In the genomic region with DNA sequence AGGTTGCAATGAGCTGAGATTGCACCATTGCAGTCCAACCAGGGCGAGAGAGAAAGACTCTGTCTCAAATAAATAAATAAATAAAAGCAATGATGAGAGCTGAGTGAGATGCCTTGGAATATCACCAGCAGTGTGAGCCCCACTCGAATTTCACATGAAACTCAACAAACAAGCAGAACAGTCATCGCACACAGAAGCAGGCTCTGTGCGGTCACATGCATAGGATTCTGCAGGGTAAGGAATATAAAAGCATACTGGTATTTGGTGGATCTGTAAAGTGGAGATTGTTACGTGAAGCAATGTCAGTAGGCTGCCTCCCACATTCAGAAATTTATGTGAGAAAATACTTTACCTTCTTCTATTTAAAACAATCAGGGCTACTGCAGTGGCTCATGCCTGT, we compare ENCODE assay signal across 21 cellular contexts. TPM values are rescaled to one million over a fixed set of nuclear protein-coding genes. Genes with fewer than 3 reads are reported as not detected.
DNase-seq lines count a peak whose midpoint lies in the region; ATAC-seq and TF ChIP-seq lines count a peak whose summit lies in the region.
"Had no signal": no experiment of that assay in that cellular context is flagged by ENCODE, and none has a peak within 500 bp of the region (broad histone marks: within the 10 kb centered on the region; RNA-seq: fewer than 3 reads in every experiment).

No MANE protein-coding gene starts in this region.

- DNase-seq in amniotic epithelial cell (ENCODE audit: low read depth): peak; percentile 86
- peak; percentile 36 for DNase-seq in fibroblast of pulmonary artery (ENCODE audit: low read depth)
- DNase-seq in putamen (ENCODE audit: low spot score): peak; percentile 25
- DNase-seq in CD4-positive, alpha-beta memory T cell: no peak
- DNase-seq in CD8-positive, alpha-beta T cell: no peak
- no peak for DNase-seq in NCI-H2227 treated with DMSO at 0.1 percent for 48 hours (lab: John Stamatoyannopoulos, UW)
- DNase-seq: activated CD4-positive, alpha-beta T cell treated with anti-CD3 and anti-CD28 coated beads, Interleukin-2, amount 50 U/mL, for 1 hour; aorta; DMS53; KG1; lower lobe of right lung; NCI-H2171; NCI-H774; stimulated activated CD8-positive, alpha-beta memory T cell treated with anti-CD3 and anti-CD28 coated beads, Interleukin-4, amount 100 ng/mL, for 48 hours; transverse colon had no signal

- peaks cover 0 to 15% (median 9%) of the 10 kb centered on the region in 4 donors for H3K4me1 Mint-ChIP-seq in CD4-positive, alpha-beta memory T cell
- H3K4me1 Mint-ChIP-seq in CD8-positive, alpha-beta T cell (ENCODE audit: low read depth): peaks cover 3% of the 10 kb centered on the region
- H3K4me1 Mint-ChIP-seq: GM23338 had no signal

- H3K9me3 Mint-ChIP-seq in CD4-positive, alpha-beta memory T cell: no peaks in the 10 kb centered on the region
- H3K9me3 Mint-ChIP-seq in CD8-positive, alpha-beta T cell: no peaks in the 10 kb centered on the region
- H3K9me3 Mint-ChIP-seq: central memory CD8-positive, alpha-beta T cell had no signal

- H3K4me1 ChIP-seq in HEK293 (ENCODE audit: control insufficient read depth, insufficient read depth, low read length): no peaks in the 10 kb centered on the region
- H3K4me1 ChIP-seq in CD4-positive, alpha-beta memory T cell (ENCODE audit: insufficient read depth, low read length): no peaks in the 10 kb centered on the region
- no peaks in the 10 kb centered on the region for H3K4me1 ChIP-seq in CD8-positive, alpha-beta T cell (ENCODE audit: insufficient read depth, low read length)
- H3K4me1 ChIP-seq: lower lobe of right lung had no signal

- ATAC-seq in CD8-positive, alpha-beta T cell: no peak
- ATAC-seq: activated naive CD4-positive, alpha-beta T cell treated with anti-CD3 and anti-CD28 coated beads, Interleukin-2, amount 50 U/mL, for 72 hours; GM23338; lower lobe of right lung; WTC11 had no signal

- no peaks in the 10 kb centered on the region for H3K9me3 ChIP-seq in HEK293 (ENCODE audit: control insufficient read depth, insufficient read depth, low read depth, low read length)
- no peaks in the 10 kb centered on the region for H3K9me3 ChIP-seq in CD4-positive, alpha-beta memory T cell (ENCODE audit: control insufficient read depth in 1 of 2, low read length in 2 of 2)
- H3K9me3 ChIP-seq in CD8-positive, alpha-beta T cell (ENCODE audit: low read length): no peaks in the 10 kb centered on the region
- H3K9me3 ChIP-seq: lower lobe of right lung, transverse colon had no signal

- no peaks in the 10 kb centered on the region for H3K27me3 Mint-ChIP-seq in CD4-positive, alpha-beta memory T cell
- H3K27me3 Mint-ChIP-seq in CD8-positive, alpha-beta T cell (ENCODE audit: low read depth): no peaks in the 10 kb centered on the region
- H3K27me3 Mint-ChIP-seq: central memory CD8-positive, alpha-beta T cell; progenitor cell of endocrine pancreas had no signal

- no peak overlapping the region for H3K4me3 Mint-ChIP-seq in CD4-positive, alpha-beta memory T cell
- H3K4me3 Mint-ChIP-seq in CD8-positive, alpha-beta T cell: no peak overlapping the region
- H3K4me3 Mint-ChIP-seq: central memory CD8-positive, alpha-beta T cell; GM23338; WTC11 had no signal

- H3K27ac ChIP-seq in HEK293 (ENCODE audit: extremely low read depth, low read depth, low read length): no peak overlapping the region
- no peak overlapping the region for H3K27ac ChIP-seq in CD4-positive, alpha-beta memory T cell (ENCODE audit: low read depth, low read length)
- no peak overlapping the region for H3K27ac ChIP-seq in CD8-positive, alpha-beta T cell (ENCODE audit: low read depth, low read length)
- H3K27ac ChIP-seq: lower lobe of right lung, transverse colon had no signal

- peaks cover 10 to 19% of the 10 kb centered on the region in 2 donors for H3K36me3 Mint-ChIP-seq in CD4-positive, alpha-beta memory T cell
- H3K36me3 Mint-ChIP-seq in CD8-positive, alpha-beta T cell: peaks cover 9% of the 10 kb centered on the region

- no peaks in the 10 kb centered on the region; a peak in 1 of 3 replicates for H3K36me3 ChIP-seq in HEK293 (ENCODE audit: control insufficient read depth in 2 of 2, insufficient read depth in 1 of 2, low read length in 2 of 2)
- H3K36me3 ChIP-seq in CD4-positive, alpha-beta memory T cell (ENCODE audit: insufficient read depth, low read length): no peaks in the 10 kb centered on the region
- H3K36me3 ChIP-seq in CD8-positive, alpha-beta T cell (ENCODE audit: insufficient read depth, low read length): no peaks in the 10 kb centered on the region
- H3K36me3 ChIP-seq: lower lobe of right lung, transverse colon had no signal

- CTCF ChIA-PET in HEK293 (lab: Yijun Ruan, JAX): interaction anchor here (0.6 kb wide), 2 partner anchors 14 to 60 kb away, joined by 3 to 4 read pairs; no protein-coding TSS in a partner anchor
- CTCF ChIA-PET in CD4-positive, alpha-beta memory T cell (lab: Charles Lee; ENCODE audit: partially characterized antibody): no interaction called here
- CTCF ChIA-PET in CD8-positive, alpha-beta T cell (lab: Charles Lee): no interaction called here

- intact Hi-C loops in CD4-positive, alpha-beta memory T cell (cut with micrococcal nuclease): no loop called here
- intact Hi-C loops in CD8-positive, alpha-beta T cell (cut with DNase I, micrococcal nuclease): no loop called here

- H3K4me3 ChIP-seq in HEK293 (ENCODE audit: low read depth, low read length) (no peak overlapping the region), fibroblast of pulmonary artery (replicated peaks; ENCODE audit: low read depth, low read length) (no peak overlapping the region)
- no peak overlapping the region for H3K4me3 ChIP-seq in CD4-positive, alpha-beta memory T cell (ENCODE audit: low read length in 2 of 2)
- no peak overlapping the region for H3K4me3 ChIP-seq in CD8-positive, alpha-beta T cell (ENCODE audit: low read depth, low read length)
- H3K4me3 ChIP-seq: GM23338, lower lobe of right lung, transverse colon had no signal

- no peak overlapping the region for H3K27ac Mint-ChIP-seq in CD4-positive, alpha-beta memory T cell
- no peak overlapping the region for H3K27ac Mint-ChIP-seq in CD8-positive, alpha-beta T cell
- H3K27ac Mint-ChIP-seq: activated naive CD4-positive, alpha-beta T cell treated with anti-CD3 and anti-CD28 coated beads, Interleukin-2, amount 50 U/mL, for 72 hours; GM23338; progenitor cell of endocrine pancreas; WTC11 had no signal

- no peaks in the 10 kb centered on the region for H3K27me3 ChIP-seq in CD4-positive, alpha-beta memory T cell (ENCODE audit: insufficient read depth, low read length)
- H3K27me3 ChIP-seq in CD8-positive, alpha-beta T cell (ENCODE audit: insufficient read depth, low read length): no peaks in the 10 kb centered on the region
- H3K27me3 ChIP-seq: transverse colon had no signal

- POLR2A ChIA-PET in HEK293 (lab: Yijun Ruan, JAX): no interaction called here
- POLR2A ChIA-PET in CD4-positive, alpha-beta memory T cell (lab: Charles Lee; ENCODE audit: partially characterized antibody): no interaction called here
- POLR2A ChIA-PET in CD8-positive, alpha-beta T cell (lab: Charles Lee): no interaction called here

- TF ChIP-seq CTCF in HEK293 (tag by site-specific recombination; IDR thresholded peaks at IDR 0.05) (no peak), fibroblast of pulmonary artery (IDR thresholded peaks at IDR 0.05; ENCODE audit: low read length, missing control alignments) (no peak)
- no peak for TF ChIP-seq CTCF in CD8-positive, alpha-beta T cell (IDR thresholded peaks at IDR 0.05)

TF ChIP-seq in HEK293, 187 proteins besides CTCF, POLR2A, EP300 and RAD21:
- TF ChIP-seq ZNF274 (IDR thresholded peaks at IDR 0.05; ENCODE audit: low read length) (no peak), ZNF274 (tag by site-specific recombination; IDR thresholded peaks at IDR 0.05; ENCODE audit: borderline replicate concordance) (no peak), ZNF600 (tag by site-specific recombination; IDR thresholded peaks at IDR 0.05) (peak; percentile 60; the same call in 1 of the 2 replicates)

RNA-seq across cellular contexts. Expression of gene AP1S3, which starts 18.0 kb away (rescaled TPM):
- 1 to 10 TPM in 1 of 2 experiments, under 1 TPM in 1; 0.96 to 1.1 TPM for total RNA-seq in CD4-positive, alpha-beta memory T cell
- 1 to 10 TPM; 1.3 to 2.6 TPM for polyA plus RNA-seq in CD4-positive, alpha-beta memory T cell
- total RNA-seq in CD8-positive, alpha-beta T cell: 1 to 10 TPM in 1 of 2 experiments, under 1 TPM in 1; 0.76 to 1.2 TPM

Comparison
In these comparisons a context has a peak if more than half of its experiments do, and no peak if none do; other contexts are left out.
1. DNase-seq: peak in amniotic epithelial cell (single experiment), fibroblast of pulmonary artery (single experiment) and putamen (single experiment); none in CD4-positive, alpha-beta memory T cell (0 of 5), CD8-positive, alpha-beta T cell (0 of 7) and NCI-H2227 treated with DMSO at 0.1 percent for 48 hours (single experiment).